8 cellular contexts compared by ENCODE assay signal in genomic region chr4:29073571-29073970, GRCh38.
"Had no signal": no experiment of that assay in that cellular context is flagged by ENCODE, and none has a peak within 500 bp of the region (broad histone marks: within the 10 kb centered on the region; RNA-seq: fewer than 3 reads in every experiment).

No MANE protein-coding gene starts in this region.

- DNase-seq: GM23248, H9, HCEC 1CT, IMR-90 had no signal

- H3K27ac ChIP-seq: GM23248 had no signal

- H3K9ac ChIP-seq: GM23248 had no signal

- FAIRE-seq: H1, H54, HTR-8/SVneo, K562 had no signal

- H3K4me3 Mint-ChIP-seq: H9 had no signal

- ATAC-seq: K562 had no signal

- H3K4me3 ChIP-seq: GM23248, K562 had no signal

- H3K27ac Mint-ChIP-seq: H9 had no signal
